In the genomic region with DNA sequence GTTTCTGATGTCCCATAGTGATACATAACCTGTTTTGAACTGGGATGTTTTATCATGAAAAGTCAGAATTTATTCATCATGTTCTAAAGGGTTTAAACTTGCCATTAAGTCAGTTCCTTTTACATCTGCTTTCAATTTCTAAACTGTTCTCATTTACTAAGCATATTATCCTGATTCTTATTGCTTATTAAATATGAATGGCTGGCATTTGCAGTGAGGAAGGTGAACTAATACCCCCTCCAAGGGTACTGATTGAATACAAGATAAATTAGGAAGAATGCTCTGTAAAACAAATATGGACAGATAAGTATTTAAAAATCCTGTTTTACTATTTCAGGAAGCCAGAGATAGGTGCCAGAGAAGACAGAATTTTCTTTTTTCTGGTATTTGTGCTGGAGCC, we compare ENCODE assay signal across 34 cellular contexts.
"Had no signal": no experiment of that assay in that cellular context is flagged by ENCODE, and none has a peak within 500 bp of the region (broad histone marks: within the 10 kb centered on the region; RNA-seq: fewer than 3 reads in every experiment).

No MANE protein-coding gene starts in this region.

- H3K27me3 Mint-ChIP-seq: activated CD4-positive, alpha-beta memory T cell treated with anti-CD3 and anti-CD28 coated beads, Interleukin-2, amount 10 ng/mL, durations not matched to agents 7 days and 5 days; activated CD8-positive, alpha-beta memory T cell treated with anti-CD3 and anti-CD28 coated beads, Interleukin-2, amount 10 ng/mL, durations not matched to agents 7 days and 5 days; activated naive CD8-positive, alpha-beta T cell treated with anti-CD3 and anti-CD28 coated beads for 36 hours; activated T-helper 17 cell treated with anti-CD3 and anti-CD28 coated beads, Interleukin-2, amount 50 U/mL, for 72 hours had no signal

- DNase-seq: activated CD4-positive, alpha-beta memory T cell treated with anti-CD3 and anti-CD28 coated beads, Interleukin-2, amount 10 ng/mL, durations not matched to agents 7 days and 5 days; activated CD4-positive, alpha-beta T cell treated with anti-CD3 and anti-CD28 coated beads for 1 hour; activated CD4-positive, alpha-beta T cell treated with anti-CD3 and anti-CD28 coated beads for 48 hours; activated CD4-positive, CD25-positive, alpha-beta regulatory T cell; activated CD8-positive, alpha-beta memory T cell treated with anti-CD3 and anti-CD28 coated beads for 24 hours; activated CD8-positive, alpha-beta memory T cell treated with anti-CD3 and anti-CD28 coated beads, Interleukin-2, amount 10 ng/mL, durations not matched to agents 7 days and 5 days; activated CD8-positive, alpha-beta memory T cell treated with anti-CD3 and anti-CD28 coated beads, Interleukin-2, amount 50 U/mL, for 48 hours; activated effector memory CD4-positive, alpha-beta T cell treated with anti-CD3 and anti-CD28 coated beads, Interleukin-2, amount 50 U/mL, for 16 hours; activated naive CD4-positive, alpha-beta T cell; activated naive CD4-positive, alpha-beta T cell treated with anti-CD3 and anti-CD28 coated beads, Interleukin-2, amount 50 U/mL, for 16 hours; activated naive CD8-positive, alpha-beta T cell treated with anti-CD3 and anti-CD28 coated beads for 36 hours; activated T-cell treated with anti-CD3 and anti-CD28 coated beads, Interleukin-2, amount 50 U/mL, for 72 hours; amniotic stem cell; aorta; NCI-H1105; NCI-H1417 treated with DMSO at 0.1 percent for 48 hours; NCI-H1694 treated with DMSO at 0.1 percent for 48 hours; NCI-H2029 treated with DMSO at 0.1 percent for 48 hours; NCI-H2107; NCI-H2171; NCI-H510A; NCI-H526; NCI-H748 treated with DMSO at 0.1 percent for 48 hours; OCI-M1; SHP77; SJCRH30; SW 1271; T-helper 1 cell; T-helper 2 cell; T-helper 9 cell; WERI-Rb-1 had no signal

- H3K9me3 ChIP-seq: breast epithelium, SJCRH30 had no signal

- H3K9me3 Mint-ChIP-seq: activated CD4-positive, alpha-beta memory T cell treated with anti-CD3 and anti-CD28 coated beads, Interleukin-2, amount 10 ng/mL, durations not matched to agents 7 days and 5 days; activated naive CD8-positive, alpha-beta T cell treated with anti-CD3 and anti-CD28 coated beads for 36 hours; activated T-cell treated with anti-CD3 and anti-CD28 coated beads, Interleukin-2, amount 50 U/mL, for 72 hours; activated T-helper 17 cell treated with anti-CD3 and anti-CD28 coated beads, Interleukin-2, amount 50 U/mL, for 72 hours had no signal

- H3K27ac ChIP-seq: KMS-11, SJCRH30, WERI-Rb-1 had no signal

- H3K27ac Mint-ChIP-seq: activated CD4-positive, alpha-beta memory T cell treated with anti-CD3 and anti-CD28 coated beads, Interleukin-2, amount 10 ng/mL, durations not matched to agents 7 days and 5 days; activated CD8-positive, alpha-beta memory T cell treated with anti-CD3 and anti-CD28 coated beads, Interleukin-2, amount 10 ng/mL, durations not matched to agents 7 days and 5 days; activated naive CD8-positive, alpha-beta T cell treated with anti-CD3 and anti-CD28 coated beads for 36 hours; activated T-cell treated with anti-CD3 and anti-CD28 coated beads, Interleukin-2, amount 50 U/mL, for 72 hours; activated T-helper 17 cell treated with anti-CD3 and anti-CD28 coated beads, Interleukin-2, amount 50 U/mL, for 72 hours had no signal

- H3K4me3 Mint-ChIP-seq: activated CD4-positive, alpha-beta memory T cell treated with anti-CD3 and anti-CD28 coated beads, Interleukin-2, amount 10 ng/mL, durations not matched to agents 7 days and 5 days; activated CD8-positive, alpha-beta memory T cell treated with anti-CD3 and anti-CD28 coated beads, Interleukin-2, amount 10 ng/mL, durations not matched to agents 7 days and 5 days; activated naive CD8-positive, alpha-beta T cell treated with anti-CD3 and anti-CD28 coated beads for 36 hours; activated T-cell treated with anti-CD3 and anti-CD28 coated beads, Interleukin-2, amount 50 U/mL, for 72 hours; activated T-helper 17 cell treated with anti-CD3 and anti-CD28 coated beads, Interleukin-2, amount 50 U/mL, for 72 hours had no signal

- H3K4me1 ChIP-seq: breast epithelium, SJCRH30 had no signal

- H3K27me3 ChIP-seq: breast epithelium, SJCRH30 had no signal

- H3K4me1 Mint-ChIP-seq: activated CD4-positive, alpha-beta memory T cell treated with anti-CD3 and anti-CD28 coated beads, Interleukin-2, amount 10 ng/mL, durations not matched to agents 7 days and 5 days; activated CD8-positive, alpha-beta memory T cell treated with anti-CD3 and anti-CD28 coated beads, Interleukin-2, amount 10 ng/mL, durations not matched to agents 7 days and 5 days; activated T-helper 17 cell treated with anti-CD3 and anti-CD28 coated beads, Interleukin-2, amount 50 U/mL, for 72 hours had no signal

- H3K9ac ChIP-seq: KMS-11 had no signal

- ATAC-seq: activated CD8-positive, alpha-beta memory T cell treated with anti-CD3 and anti-CD28 coated beads, Interleukin-2, amount 10 ng/mL, durations not matched to agents 7 days and 5 days; activated T-cell treated with anti-CD3 and anti-CD28 coated beads, Interleukin-2, amount 50 U/mL, for 72 hours; activated T-helper 17 cell treated with anti-CD3 and anti-CD28 coated beads, Interleukin-2, amount 50 U/mL, for 72 hours had no signal

- H3K4me2 ChIP-seq: KMS-11 had no signal

- H3K36me3 ChIP-seq: breast epithelium had no signal

- H3K4me3 ChIP-seq: breast epithelium, SJCRH30 had no signal
